1 cellular context compared by ENCODE assay signal in the genomic region with DNA sequence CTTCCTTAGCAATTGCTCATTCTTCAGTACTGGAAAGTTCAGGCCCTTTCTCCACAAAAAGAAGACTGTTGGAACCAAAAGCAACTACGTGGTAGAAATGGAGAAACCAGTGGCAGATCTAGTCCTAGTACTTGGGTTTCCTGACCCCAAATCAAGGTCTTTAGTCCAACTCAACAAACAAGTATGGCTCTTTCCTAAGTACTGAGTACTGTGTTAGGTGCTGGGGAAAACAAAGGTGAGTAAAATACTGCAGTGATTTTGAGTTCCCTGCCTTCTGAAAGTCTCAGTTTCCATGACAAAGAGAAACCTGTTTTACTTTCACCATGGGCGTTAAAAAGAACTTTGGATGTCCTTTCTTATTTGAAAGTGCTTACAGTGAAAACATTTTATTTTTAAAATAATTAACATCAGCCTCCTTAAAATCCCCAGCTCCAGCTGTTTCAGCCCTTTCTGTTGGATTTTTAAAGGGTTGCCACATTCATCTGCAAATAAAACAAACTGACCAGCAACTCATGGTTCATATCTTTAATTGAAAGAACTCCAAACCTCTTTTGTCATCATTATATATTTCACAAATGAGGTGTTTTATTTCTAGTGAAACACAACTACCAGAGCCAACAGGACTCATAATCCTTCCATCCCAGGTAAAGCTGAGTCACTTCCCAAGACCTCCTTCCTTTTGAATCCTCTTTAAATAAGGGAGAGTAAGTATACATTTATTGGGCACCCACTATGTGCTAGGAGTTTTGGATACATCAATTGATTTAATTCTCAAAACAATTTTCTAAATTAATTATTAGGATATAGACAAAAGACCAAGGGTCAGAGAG.
TF ChIP-seq lines count a peak whose summit lies in the region.

No MANE protein-coding gene starts in this region.

TF ChIP-seq in endothelial cell of umbilical vein, 7 proteins besides CTCF, POLR2A, EP300 and RAD21:
- no peak for TF ChIP-seq EZH2 (IDR thresholded peaks at IDR 0.05; ENCODE audit: borderline replicate concordance, low read depth, low read length, severe bottlenecking)
- no peak for TF ChIP-seq POLR2AphosphoS5 (IDR thresholded peaks at IDR 0.05; ENCODE audit: insufficient read depth, low read depth, low read length)
- TF ChIP-seq JUN (IDR thresholded peaks at IDR 0.05; ENCODE audit: borderline replicate concordance, insufficient read depth, insufficient read length, low read depth): no peak
- TF ChIP-seq MYC (IDR thresholded peaks at IDR 0.05; ENCODE audit: low read depth, low read length): no peak
- TF ChIP-seq GATA2 (IDR thresholded peaks at IDR 0.05; ENCODE audit: insufficient read depth, insufficient read length, low read depth, low read length): no peak
